Comparison of ENCODE assay signal across 25 cellular contexts in the genomic region with DNA sequence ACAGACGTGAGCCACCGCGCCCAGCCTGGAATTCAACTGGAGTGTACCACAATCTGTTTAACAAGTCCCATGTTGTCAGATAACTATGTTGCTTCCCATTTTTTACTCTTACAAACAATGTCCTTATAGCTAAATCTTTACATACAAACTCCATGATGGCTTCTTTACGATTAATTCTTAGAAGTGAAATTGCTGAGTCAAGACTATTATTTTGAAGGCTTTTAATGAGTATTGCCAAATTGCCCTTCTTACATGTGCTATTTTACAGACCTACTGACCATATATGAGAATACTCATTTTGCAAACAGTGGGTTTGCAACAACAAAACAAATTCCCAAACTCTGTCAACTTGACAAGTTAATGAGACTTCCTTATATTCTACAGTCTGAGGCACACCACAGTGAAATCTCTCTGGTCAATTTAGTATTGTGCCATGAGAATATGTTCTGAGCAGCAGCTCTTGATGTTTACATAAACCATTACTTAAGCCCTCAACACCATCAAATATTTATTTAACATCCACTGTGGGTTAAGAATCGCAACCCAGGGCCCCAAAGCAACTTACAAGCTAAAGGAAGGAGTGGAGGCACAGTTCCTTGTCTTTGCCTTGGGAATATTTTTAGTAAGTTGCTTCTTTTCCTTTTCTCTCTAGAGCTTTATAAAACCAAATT.
DNase-seq lines count a peak whose midpoint lies in the region; ATAC-seq, FAIRE-seq and TF ChIP-seq lines count a peak whose summit lies in the region.
"Had no signal": no experiment of that assay in that cellular context is flagged by ENCODE, and none has a peak within 500 bp of the region (broad histone marks: within the 10 kb centered on the region; RNA-seq: fewer than 3 reads in every experiment).

No MANE protein-coding gene starts in this region.

- intact Hi-C loops in HepG2 (cut with micrococcal nuclease; ENCODE audit: unreplicated experiment): loop anchor here (2.0 kb wide), 1 partner anchor 20 kb away; no protein-coding TSS in a partner anchor
- intact Hi-C loops in upper lobe of right lung (cut with DNase I): no loop called here

- no TSS peak for BruUV-seq in HepG2 (replicated peaks; lab: Mats Ljungman, UMichigan)

- no peak overlapping the region for H2AFZ ChIP-seq in HepG2 (ENCODE audit: low read length)
- H2AFZ ChIP-seq: PC-9 had no signal

- TF ChIP-seq POLR2A in HepG2 (IDR thresholded peaks at IDR 0.05; ENCODE audit: insufficient read depth in 1 of 2, low read depth in 2 of 2, low read length in 2 of 2): no peak

- no peaks in the 10 kb centered on the region for H3K79me2 ChIP-seq in HepG2 (ENCODE audit: insufficient read depth, low read length)

- H3K4me3 ChIP-seq in HepG2 (replicated peaks in 1 of 3; ENCODE audit: insufficient read depth in 1 of 3, low read depth in 2 of 3, low read length in 3 of 3) (no peak overlapping the region), upper lobe of right lung (no peak overlapping the region)
- H3K4me3 ChIP-seq: BLaER1, breast epithelium, GM12878, heart right ventricle, PC-9, SJCRH30 had no signal

- TF ChIP-seq EP300 in HepG2 (IDR thresholded peaks at IDR 0.05; ENCODE audit: low read depth in 2 of 2, low read length in 2 of 2): peak in 1 of 2 experiments; percentile 68; a peak in 2 of 4 replicates
- no peak; the same call in 1 of the 2 replicates for TF ChIP-seq EP300 in HepG2 (CRISPR knock-in tag; IDR thresholded peaks at IDR 0.05; ENCODE audit: borderline replicate concordance)

- no peak overlapping the region for H3K9ac ChIP-seq in HepG2 (ENCODE audit: insufficient read depth, low read depth, low read length)
- H3K9ac ChIP-seq: BLaER1 had no signal

- POLR2A ChIA-PET in HepG2 (lab: Yijun Ruan, JAX): interaction anchor here (0.9 to 2.0 kb wide), 6 partner anchors 20 to 126 kb away, joined by 3 to 14 read pairs (median 4); no protein-coding TSS in a partner anchor

- no peaks in the 10 kb centered on the region for H3K36me3 ChIP-seq in HepG2 (replicated peaks in 1 of 2; ENCODE audit: control insufficient read depth in 1 of 2, insufficient read depth in 2 of 2, low read length in 2 of 2)
- no peaks in the 10 kb centered on the region for H3K36me3 ChIP-seq in upper lobe of right lung
- H3K36me3 ChIP-seq: BLaER1, breast epithelium, heart right ventricle, neutrophil, SJCRH30 had no signal

- ATAC-seq in HepG2 (peak; percentile 83), upper lobe of right lung (peak; percentile 92), GM18520 (IDR thresholded peaks at IDR 0.05; ENCODE audit: unreplicated experiment) (no peak)
- ATAC-seq: activated T-helper 17 cell treated with anti-CD3 and anti-CD28 coated beads, Interleukin-2, amount 50 U/mL, for 72 hours; GM12878; heart right ventricle had no signal

- in situ Hi-C loops in HepG2 (cut with HindIII; ENCODE audit: extremely low pct_ligation_motif_present, low pct_unique_long_range_greater_than_20kb): no loop called here

- TF ChIP-seq CTCF in HepG2 (CRISPR knock-in tag; IDR thresholded peaks at IDR 0.05): no peak
- TF ChIP-seq CTCF in upper lobe of right lung (IDR thresholded peaks at IDR 0.05): no peak

- DNase-seq in NOMO-1 treated with DMSO at 0.1 percent for 48 hours (lab: John Stamatoyannopoulos, UW; ENCODE audit: unreplicated experiment) (peak; percentile 13), NOMO-1 treated with dmso at 0.1 percent for 144 hours (lab: John Stamatoyannopoulos, UW; ENCODE audit: unreplicated experiment) (no peak), HepG2 (ENCODE audit: low spot score) (peak; percentile 76), upper lobe of right lung (no peak), ecto neural progenitor cell (ENCODE audit: low spot score) (no peak), iPS-NIHi7 (ENCODE audit: extremely low spot score) (no peak)
- DNase-seq: activated CD4-positive, alpha-beta T cell treated with anti-CD3 and anti-CD28 coated beads, Interleukin-2, amount 10 ng/mL, durations not matched to agents 7 days and 5 days; activated naive CD8-positive, alpha-beta T cell treated with anti-CD3 and anti-CD28 coated beads, Interleukin-2, amount 10 ng/mL, durations not matched to agents 7 days and 5 days; heart right ventricle; immature natural killer cell; KBM-7; NCI-H1105; NCI-H2107; NCI-H82; stimulated activated CD4-positive, alpha-beta T cell treated with anti-CD3 and anti-CD28 coated beads, Interleukin-12 subunit alpha, Interleukin-12 subunit beta, amount 100 ng/mL, for 4 hours had no signal

- H3K27ac ChIP-seq in HepG2 (ENCODE audit: extremely low read length, insufficient read depth, low read length) (peak overlapping the region; percentile 24), upper lobe of right lung (no peak overlapping the region)
- H3K27ac ChIP-seq: BLaER1, breast epithelium, heart right ventricle, neutrophil, PC-9, SJCRH30 had no signal

- 70% methylated on average over 5 of the region's 5 CpGs for WGBS in HepG2 (ENCODE audit: low lambda C conversion rate)

- no peak for TF ChIP-seq RAD21 in HepG2 (CRISPR knock-in tag; IDR thresholded peaks at IDR 0.05)

- CTCF ChIA-PET in HepG2 (lab: Yijun Ruan, JAX; ENCODE audit: low intra/inter-chr PET ratio, low total read pairs): no interaction called here

- H3K9me3 ChIP-seq in HepG2 (ENCODE audit: low read length) (no peaks in the 10 kb centered on the region), upper lobe of right lung (no peaks in the 10 kb centered on the region)
- H3K9me3 ChIP-seq: BLaER1, breast epithelium, heart right ventricle, neutrophil, SJCRH30 had no signal

- H4K20me1 ChIP-seq in HepG2 (ENCODE audit: insufficient read depth, low read length): no peaks in the 10 kb centered on the region
- H4K20me1 ChIP-seq: BLaER1 had no signal

- H3K27me3 ChIP-seq in HepG2 (ENCODE audit: control insufficient read depth in 1 of 2, insufficient read depth in 2 of 2, low read length in 2 of 2) (no peaks in the 10 kb centered on the region), upper lobe of right lung (no peaks in the 10 kb centered on the region)
- H3K27me3 ChIP-seq: BLaER1, breast epithelium, heart right ventricle, neutrophil, SJCRH30 had no signal

- FAIRE-seq in TTC549 (lab: Jason Lieb, UNC) (peak; percentile 29), HepG2 (lab: Jason Lieb, UNC) (peak; percentile 21)
- FAIRE-seq: GM12878, H1 had no signal

- peak overlapping the region; percentile 37; the same call in 1 of the 2 replicates for H3K4me2 ChIP-seq in HepG2 (ENCODE audit: low read depth, low read length)
- H3K4me2 ChIP-seq: BLaER1, PC-9 had no signal

- H3K4me1 ChIP-seq in HepG2 (ENCODE audit: insufficient read depth, low read length) (peaks cover 38% of the 10 kb centered on the region), upper lobe of right lung (no peaks in the 10 kb centered on the region)
- H3K4me1 ChIP-seq: BLaER1, breast epithelium, heart right ventricle had no signal

TF ChIP-seq in HepG2, 621 proteins besides CTCF, POLR2A, EP300 and RAD21 (continues in another document):
- 0 out of 2 replicates have a peak, but pooled peaks have one; percentile 44 for TF ChIP-seq MIXL1 (CRISPR knock-in tag; IDR thresholded peaks at IDR 0.05)
- TF ChIP-seq ZNF441 (CRISPR knock-in tag; IDR thresholded peaks at IDR 0.05; ENCODE audit: borderline replicate concordance): no peak
- TF ChIP-seq, protein P1, sequence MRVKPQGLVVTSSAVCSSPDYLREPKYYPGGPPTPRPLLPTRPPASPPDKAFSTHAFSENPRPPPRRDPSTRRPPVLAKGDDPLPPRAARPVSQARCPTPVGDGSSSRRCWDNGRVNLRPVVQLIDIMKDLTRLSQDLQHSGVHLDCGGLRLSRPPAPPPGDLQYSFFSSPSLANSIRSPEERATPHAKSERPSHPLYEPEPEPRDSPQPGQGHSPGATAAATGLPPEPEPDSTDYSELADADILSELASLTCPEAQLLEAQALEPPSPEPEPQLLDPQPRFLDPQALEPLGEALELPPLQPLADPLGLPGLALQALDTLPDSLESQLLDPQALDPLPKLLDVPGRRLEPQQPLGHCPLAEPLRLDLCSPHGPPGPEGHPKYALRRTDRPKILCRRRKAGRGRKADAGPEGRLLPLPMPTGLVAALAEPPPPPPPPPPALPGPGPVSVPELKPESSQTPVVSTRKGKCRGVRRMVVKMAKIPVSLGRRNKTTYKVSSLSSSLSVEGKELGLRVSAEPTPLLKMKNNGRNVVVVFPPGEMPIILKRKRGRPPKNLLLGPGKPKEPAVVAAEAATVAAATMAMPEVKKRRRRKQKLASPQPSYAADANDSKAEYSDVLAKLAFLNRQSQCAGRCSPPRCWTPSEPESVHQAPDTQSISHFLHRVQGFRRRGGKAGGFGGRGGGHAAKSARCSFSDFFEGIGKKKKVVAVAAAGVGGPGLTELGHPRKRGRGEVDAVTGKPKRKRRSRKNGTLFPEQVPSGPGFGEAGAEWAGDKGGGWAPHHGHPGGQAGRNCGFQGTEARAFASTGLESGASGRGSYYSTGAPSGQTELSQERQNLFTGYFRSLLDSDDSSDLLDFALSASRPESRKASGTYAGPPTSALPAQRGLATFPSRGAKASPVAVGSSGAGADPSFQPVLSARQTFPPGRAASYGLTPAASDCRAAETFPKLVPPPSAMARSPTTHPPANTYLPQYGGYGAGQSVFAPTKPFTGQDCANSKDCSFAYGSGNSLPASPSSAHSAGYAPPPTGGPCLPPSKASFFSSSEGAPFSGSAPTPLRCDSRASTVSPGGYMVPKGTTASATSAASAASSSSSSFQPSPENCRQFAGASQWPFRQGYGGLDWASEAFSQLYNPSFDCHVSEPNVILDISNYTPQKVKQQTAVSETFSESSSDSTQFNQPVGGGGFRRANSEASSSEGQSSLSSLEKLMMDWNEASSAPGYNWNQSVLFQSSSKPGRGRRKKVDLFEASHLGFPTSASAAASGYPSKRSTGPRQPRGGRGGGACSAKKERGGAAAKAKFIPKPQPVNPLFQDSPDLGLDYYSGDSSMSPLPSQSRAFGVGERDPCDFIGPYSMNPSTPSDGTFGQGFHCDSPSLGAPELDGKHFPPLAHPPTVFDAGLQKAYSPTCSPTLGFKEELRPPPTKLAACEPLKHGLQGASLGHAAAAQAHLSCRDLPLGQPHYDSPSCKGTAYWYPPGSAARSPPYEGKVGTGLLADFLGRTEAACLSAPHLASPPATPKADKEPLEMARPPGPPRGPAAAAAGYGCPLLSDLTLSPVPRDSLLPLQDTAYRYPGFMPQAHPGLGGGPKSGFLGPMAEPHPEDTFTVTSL (CRISPR knock-in tag; IDR thresholded peaks at IDR 0.05; ENCODE audit: borderline replicate concordance): peak; percentile 71; the same call in 1 of the 2 replicates
- TF ChIP-seq PITX1 (CRISPR knock-in tag; IDR thresholded peaks at IDR 0.05): peak; percentile 60; the same call in 1 of the 2 replicates

Comparison
In these comparisons a context has a peak if more than half of its experiments do, and no peak if none do; other contexts are left out.
1. DNase-seq: peak in NOMO-1 treated with DMSO at 0.1 percent for 48 hours (single experiment) and HepG2 (single experiment); none in NOMO-1 treated with dmso at 0.1 percent for 144 hours (single experiment), upper lobe of right lung (single experiment), ecto neural progenitor cell (single experiment) and iPS-NIHi7 (single experiment).